Comparison of ENCODE assay signal across 1 cellular context in genomic region chr3:42914771-42915515, GRCh38.
TF ChIP-seq lines count a peak whose summit lies in the region.

No MANE protein-coding gene starts in this region.

TF ChIP-seq in GM12878, 131 proteins besides CTCF, POLR2A, EP300 and RAD21:
- TF ChIP-seq CBX5 (IDR thresholded peaks at IDR 0.05; ENCODE audit: low read depth), result 0 out of 2 replicates have a peak, but pooled peaks have one; percentile 47
- no peak for TF ChIP-seq IRF5 (IDR thresholded peaks at IDR 0.05; ENCODE audit: borderline replicate concordance)
